In the genomic region with DNA sequence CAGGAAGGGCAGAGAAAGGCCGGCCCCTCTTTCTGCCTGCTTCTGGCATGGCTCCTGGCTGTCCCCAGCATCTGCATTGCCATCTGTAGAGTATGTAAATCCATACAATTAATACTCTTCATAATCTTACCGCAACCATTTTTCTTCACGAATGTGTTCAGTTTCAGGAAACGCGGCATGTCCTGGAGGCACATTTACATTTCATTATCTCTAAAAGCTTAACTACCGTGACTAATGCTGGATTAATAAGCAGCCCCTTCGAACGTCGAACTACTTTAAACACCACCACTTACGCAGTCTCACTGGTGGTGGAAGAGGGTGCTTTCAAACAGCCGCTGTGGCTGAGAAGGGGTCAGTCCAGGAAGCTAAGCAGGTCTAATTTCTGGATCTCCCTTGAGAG, we compare ENCODE assay signal across 2 cellular contexts.
TF ChIP-seq lines count a peak whose summit lies in the region.

No MANE protein-coding gene starts in this region.

TF ChIP-seq in K562, 482 proteins besides CTCF, POLR2A, EP300 and RAD21 (continued from another document):
- TF ChIP-seq, protein P1, sequence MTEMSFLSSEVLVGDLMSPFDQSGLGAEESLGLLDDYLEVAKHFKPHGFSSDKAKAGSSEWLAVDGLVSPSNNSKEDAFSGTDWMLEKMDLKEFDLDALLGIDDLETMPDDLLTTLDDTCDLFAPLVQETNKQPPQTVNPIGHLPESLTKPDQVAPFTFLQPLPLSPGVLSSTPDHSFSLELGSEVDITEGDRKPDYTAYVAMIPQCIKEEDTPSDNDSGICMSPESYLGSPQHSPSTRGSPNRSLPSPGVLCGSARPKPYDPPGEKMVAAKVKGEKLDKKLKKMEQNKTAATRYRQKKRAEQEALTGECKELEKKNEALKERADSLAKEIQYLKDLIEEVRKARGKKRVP (CRISPR knock-in tag; IDR thresholded peaks at IDR 0.05) = no peak
- TF ChIP-seq, protein P2, sequence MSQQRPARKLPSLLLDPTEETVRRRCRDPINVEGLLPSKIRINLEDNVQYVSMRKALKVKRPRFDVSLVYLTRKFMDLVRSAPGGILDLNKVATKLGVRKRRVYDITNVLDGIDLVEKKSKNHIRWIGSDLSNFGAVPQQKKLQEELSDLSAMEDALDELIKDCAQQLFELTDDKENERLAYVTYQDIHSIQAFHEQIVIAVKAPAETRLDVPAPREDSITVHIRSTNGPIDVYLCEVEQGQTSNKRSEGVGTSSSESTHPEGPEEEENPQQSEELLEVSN (IDR thresholded peaks at IDR 0.05; ENCODE audit: borderline replicate concordance in 1 of 2, extremely low read depth in 1 of 2, insufficient read depth in 1 of 2, insufficient read length in 1 of 2, low read depth in 1 of 2, low read length in 1 of 2, poor library complexity in 1 of 2, severe bottlenecking in 1 of 2) = no peak
- TF ChIP-seq ZNF311 (CRISPR knock-in tag; IDR thresholded peaks at IDR 0.05) (no peak), MTA2 (IDR thresholded peaks at IDR 0.05; ENCODE audit: low read depth) (no peak), ERF (CRISPR knock-in tag; IDR thresholded peaks at IDR 0.05) (no peak)
- TF ChIP-seq, protein P3, sequence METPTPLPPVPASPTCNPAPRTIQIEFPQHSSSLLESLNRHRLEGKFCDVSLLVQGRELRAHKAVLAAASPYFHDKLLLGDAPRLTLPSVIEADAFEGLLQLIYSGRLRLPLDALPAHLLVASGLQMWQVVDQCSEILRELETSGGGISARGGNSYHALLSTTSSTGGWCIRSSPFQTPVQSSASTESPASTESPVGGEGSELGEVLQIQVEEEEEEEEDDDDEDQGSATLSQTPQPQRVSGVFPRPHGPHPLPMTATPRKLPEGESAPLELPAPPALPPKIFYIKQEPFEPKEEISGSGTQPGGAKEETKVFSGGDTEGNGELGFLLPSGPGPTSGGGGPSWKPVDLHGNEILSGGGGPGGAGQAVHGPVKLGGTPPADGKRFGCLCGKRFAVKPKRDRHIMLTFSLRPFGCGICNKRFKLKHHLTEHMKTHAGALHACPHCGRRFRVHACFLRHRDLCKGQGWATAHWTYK (CRISPR knock-in tag; IDR thresholded peaks at IDR 0.05) = no peak
TF ChIP-seq in K562: peak in this region for 0.

TF ChIP-seq in SK-N-SH, 30 proteins besides CTCF, POLR2A, EP300 and RAD21 (continued from another document):
- TF ChIP-seq, protein P4, sequence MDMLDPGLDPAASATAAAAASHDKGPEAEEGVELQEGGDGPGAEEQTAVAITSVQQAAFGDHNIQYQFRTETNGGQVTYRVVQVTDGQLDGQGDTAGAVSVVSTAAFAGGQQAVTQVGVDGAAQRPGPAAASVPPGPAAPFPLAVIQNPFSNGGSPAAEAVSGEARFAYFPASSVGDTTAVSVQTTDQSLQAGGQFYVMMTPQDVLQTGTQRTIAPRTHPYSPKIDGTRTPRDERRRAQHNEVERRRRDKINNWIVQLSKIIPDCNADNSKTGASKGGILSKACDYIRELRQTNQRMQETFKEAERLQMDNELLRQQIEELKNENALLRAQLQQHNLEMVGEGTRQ (IDR thresholded peaks at IDR 0.05; ENCODE audit: borderline replicate concordance, low read depth, low read length) = no peak
- no peak for TF ChIP-seq MEF2A (IDR thresholded peaks at IDR 0.05; ENCODE audit: borderline replicate concordance, low read depth)
- no peak for TF ChIP-seq YY1 (IDR thresholded peaks at IDR 0.05; ENCODE audit: low read depth)
- no peak for TF ChIP-seq SMC3 (IDR thresholded peaks at IDR 0.05; ENCODE audit: low read depth, low read length)
- TF ChIP-seq RFX5 (IDR thresholded peaks at IDR 0.05; ENCODE audit: low read length) = no peak
- no peak for TF ChIP-seq MXI1 (IDR thresholded peaks at IDR 0.05; ENCODE audit: low read depth, low read length)
- TF ChIP-seq POLR2AphosphoS5 (IDR thresholded peaks at IDR 0.05; ENCODE audit: low read depth, low read length) = no peak
- TF ChIP-seq TCF12 (IDR thresholded peaks at IDR 0.05) = no peak
- TF ChIP-seq, protein P5, sequence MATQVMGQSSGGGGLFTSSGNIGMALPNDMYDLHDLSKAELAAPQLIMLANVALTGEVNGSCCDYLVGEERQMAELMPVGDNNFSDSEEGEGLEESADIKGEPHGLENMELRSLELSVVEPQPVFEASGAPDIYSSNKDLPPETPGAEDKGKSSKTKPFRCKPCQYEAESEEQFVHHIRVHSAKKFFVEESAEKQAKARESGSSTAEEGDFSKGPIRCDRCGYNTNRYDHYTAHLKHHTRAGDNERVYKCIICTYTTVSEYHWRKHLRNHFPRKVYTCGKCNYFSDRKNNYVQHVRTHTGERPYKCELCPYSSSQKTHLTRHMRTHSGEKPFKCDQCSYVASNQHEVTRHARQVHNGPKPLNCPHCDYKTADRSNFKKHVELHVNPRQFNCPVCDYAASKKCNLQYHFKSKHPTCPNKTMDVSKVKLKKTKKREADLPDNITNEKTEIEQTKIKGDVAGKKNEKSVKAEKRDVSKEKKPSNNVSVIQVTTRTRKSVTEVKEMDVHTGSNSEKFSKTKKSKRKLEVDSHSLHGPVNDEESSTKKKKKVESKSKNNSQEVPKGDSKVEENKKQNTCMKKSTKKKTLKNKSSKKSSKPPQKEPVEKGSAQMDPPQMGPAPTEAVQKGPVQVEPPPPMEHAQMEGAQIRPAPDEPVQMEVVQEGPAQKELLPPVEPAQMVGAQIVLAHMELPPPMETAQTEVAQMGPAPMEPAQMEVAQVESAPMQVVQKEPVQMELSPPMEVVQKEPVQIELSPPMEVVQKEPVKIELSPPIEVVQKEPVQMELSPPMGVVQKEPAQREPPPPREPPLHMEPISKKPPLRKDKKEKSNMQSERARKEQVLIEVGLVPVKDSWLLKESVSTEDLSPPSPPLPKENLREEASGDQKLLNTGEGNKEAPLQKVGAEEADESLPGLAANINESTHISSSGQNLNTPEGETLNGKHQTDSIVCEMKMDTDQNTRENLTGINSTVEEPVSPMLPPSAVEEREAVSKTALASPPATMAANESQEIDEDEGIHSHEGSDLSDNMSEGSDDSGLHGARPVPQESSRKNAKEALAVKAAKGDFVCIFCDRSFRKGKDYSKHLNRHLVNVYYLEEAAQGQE (IDR thresholded peaks at IDR 0.05; ENCODE audit: low read depth, low read length) = no peak
- TF ChIP-seq FOSL2 (IDR thresholded peaks at IDR 0.05; ENCODE audit: borderline replicate concordance, low read depth) = no peak
- TF ChIP-seq TEAD4 (IDR thresholded peaks at IDR 0.05; ENCODE audit: borderline replicate concordance, insufficient read depth) = no peak
- no peak for TF ChIP-seq RCOR1 (IDR thresholded peaks at IDR 0.05; ENCODE audit: low read length)
- TF ChIP-seq, protein P6, sequence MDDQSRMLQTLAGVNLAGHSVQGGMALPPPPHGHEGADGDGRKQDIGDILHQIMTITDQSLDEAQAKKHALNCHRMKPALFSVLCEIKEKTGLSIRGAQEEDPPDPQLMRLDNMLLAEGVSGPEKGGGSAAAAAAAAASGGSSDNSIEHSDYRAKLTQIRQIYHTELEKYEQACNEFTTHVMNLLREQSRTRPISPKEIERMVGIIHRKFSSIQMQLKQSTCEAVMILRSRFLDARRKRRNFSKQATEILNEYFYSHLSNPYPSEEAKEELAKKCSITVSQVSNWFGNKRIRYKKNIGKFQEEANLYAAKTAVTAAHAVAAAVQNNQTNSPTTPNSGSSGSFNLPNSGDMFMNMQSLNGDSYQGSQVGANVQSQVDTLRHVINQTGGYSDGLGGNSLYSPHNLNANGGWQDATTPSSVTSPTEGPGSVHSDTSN (IDR thresholded peaks at IDR 0.05) = no peak
- no peak for TF ChIP-seq NFIC (IDR thresholded peaks at IDR 0.05; ENCODE audit: borderline replicate concordance)
- no peak for TF ChIP-seq SIN3A (IDR thresholded peaks at IDR 0.05; ENCODE audit: borderline replicate concordance, low read depth, low read length)
- TF ChIP-seq, protein P7, sequence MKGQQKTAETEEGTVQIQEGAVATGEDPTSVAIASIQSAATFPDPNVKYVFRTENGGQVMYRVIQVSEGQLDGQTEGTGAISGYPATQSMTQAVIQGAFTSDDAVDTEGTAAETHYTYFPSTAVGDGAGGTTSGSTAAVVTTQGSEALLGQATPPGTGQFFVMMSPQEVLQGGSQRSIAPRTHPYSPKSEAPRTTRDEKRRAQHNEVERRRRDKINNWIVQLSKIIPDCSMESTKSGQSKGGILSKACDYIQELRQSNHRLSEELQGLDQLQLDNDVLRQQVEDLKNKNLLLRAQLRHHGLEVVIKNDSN (IDR thresholded peaks at IDR 0.05; ENCODE audit: borderline replicate concordance, low read depth) = no peak
TF ChIP-seq in SK-N-SH: peak in this region for 0.
